In genomic region chr10:101694056-101694673, GRCh38 we compare ENCODE assay signal across 1 cellular context.
TF ChIP-seq lines count a peak whose summit lies in the region.

No MANE protein-coding gene starts in this region.

TF ChIP-seq in HEK293, 187 proteins besides CTCF, POLR2A, EP300 and RAD21 (continued from another document and continues in another):
- TF ChIP-seq INSM2 (tag by site-specific recombination; IDR thresholded peaks at IDR 0.05) (no peak), ZBTB8A (tag by site-specific recombination; IDR thresholded peaks at IDR 0.05) (peak; percentile 70), SP7 (tag by site-specific recombination; IDR thresholded peaks at IDR 0.05) (0 out of 2 replicates have a peak, but pooled peaks have one; percentile 19), ZNF704 (tag by site-specific recombination; IDR thresholded peaks at IDR 0.05) (no peak), ZNF639 (tag by site-specific recombination; IDR thresholded peaks at IDR 0.05) (no peak), ZNF664 (tag by site-specific recombination; IDR thresholded peaks at IDR 0.05) (no peak), ZBTB49 (tag by site-specific recombination; IDR thresholded peaks at IDR 0.05; ENCODE audit: low read depth) (no peak), ZBTB26 (tag by site-specific recombination; optimal IDR thresholded peaks at IDR 0.05) (no peak), ZNF292 (tag by site-specific recombination; IDR thresholded peaks at IDR 0.05; ENCODE audit: borderline replicate concordance, low read depth) (no peak), ZNF121 (tag by site-specific recombination; IDR thresholded peaks at IDR 0.05) (peak; percentile 23; the same call in 1 of the 2 replicates), ZNF148 (tag by site-specific recombination; IDR thresholded peaks at IDR 0.05; ENCODE audit: borderline replicate concordance) (no peak), ZNF701 (tag by site-specific recombination; IDR thresholded peaks at IDR 0.05) (no peak), ZNF830 (tag by site-specific recombination; IDR thresholded peaks at IDR 0.05; ENCODE audit: low read depth) (no peak), GFI1B (tag by site-specific recombination; IDR thresholded peaks at IDR 0.05) (no peak), ZNF184 (tag by site-specific recombination; IDR thresholded peaks at IDR 0.05) (peak; percentile 80; the same call in 1 of the 2 replicates), OVOL3 (tag by site-specific recombination; IDR thresholded peaks at IDR 0.05) (no peak), ZSCAN5A (tag by site-specific recombination; IDR thresholded peaks at IDR 0.05) (no peak; the same call in 1 of the 2 replicates), ZNF398 (tag by site-specific recombination; IDR thresholded peaks at IDR 0.05) (no peak), TRIM28 (IDR thresholded peaks at IDR 0.05; ENCODE audit: borderline replicate concordance, low read length) (no peak), SETDB1 (IDR thresholded peaks at IDR 0.05; ENCODE audit: insufficient read length, low read length) (no peak), HOXA7 (CRISPR knock-in tag; IDR thresholded peaks at IDR 0.05; ENCODE audit: borderline replicate concordance) (no peak), ZFP41 (tag by site-specific recombination; IDR thresholded peaks at IDR 0.05; ENCODE audit: borderline replicate concordance) (0 out of 2 replicates have a peak, but pooled peaks have one; percentile 47), ZXDB (tag by site-specific recombination; IDR thresholded peaks at IDR 0.05) (peak; percentile 26), ZNF239 (tag by site-specific recombination; IDR thresholded peaks at IDR 0.05) (0 out of 2 replicates have a peak, but pooled peaks have one; percentile 29), ZNF473 (tag by site-specific recombination; IDR thresholded peaks at IDR 0.05) (no peak), ZBTB44 (tag by site-specific recombination; IDR thresholded peaks at IDR 0.05) (no peak), ZSCAN30 (tag by site-specific recombination; IDR thresholded peaks at IDR 0.05) (peak; percentile 98), ZNF426 (tag by site-specific recombination; IDR thresholded peaks at IDR 0.05) (no peak), ZNF837 (tag by site-specific recombination; IDR thresholded peaks at IDR 0.05) (no peak), ZNF580 (tag by site-specific recombination; IDR thresholded peaks at IDR 0.05) (peak; percentile 77; the same call in 1 of the 2 replicates), ZNF555 (tag by site-specific recombination; conservative IDR thresholded peaks at IDR 0.05) (no peak), REPIN1 (tag by site-specific recombination; IDR thresholded peaks at IDR 0.05; ENCODE audit: low read depth) (no peak), OSR2 (tag by site-specific recombination; IDR thresholded peaks at IDR 0.05) (no peak), IKZF3 (tag by site-specific recombination; IDR thresholded peaks at IDR 0.05) (no peak), ZBTB10 (tag by site-specific recombination; IDR thresholded peaks at IDR 0.05) (peak; percentile 89), ZNF48 (tag by site-specific recombination; IDR thresholded peaks at IDR 0.05) (no peak), GLIS1 (tag by site-specific recombination; IDR thresholded peaks at IDR 0.05) (peak; percentile 53; the same call in 1 of the 2 replicates), ZIC2 (tag by site-specific recombination; IDR thresholded peaks at IDR 0.05) (peak; percentile 36; the same call in 1 of the 2 replicates), KLF16 (tag by site-specific recombination; IDR thresholded peaks at IDR 0.05) (no peak; the same call in 1 of the 2 replicates), ZNF707 (tag by site-specific recombination; IDR thresholded peaks at IDR 0.05) (no peak), PBX3 (CRISPR knock-in tag; IDR thresholded peaks at IDR 0.05) (peak; percentile 56; the same call in 1 of the 2 replicates)
